9 cellular contexts compared by ENCODE assay signal in the genomic region with DNA sequence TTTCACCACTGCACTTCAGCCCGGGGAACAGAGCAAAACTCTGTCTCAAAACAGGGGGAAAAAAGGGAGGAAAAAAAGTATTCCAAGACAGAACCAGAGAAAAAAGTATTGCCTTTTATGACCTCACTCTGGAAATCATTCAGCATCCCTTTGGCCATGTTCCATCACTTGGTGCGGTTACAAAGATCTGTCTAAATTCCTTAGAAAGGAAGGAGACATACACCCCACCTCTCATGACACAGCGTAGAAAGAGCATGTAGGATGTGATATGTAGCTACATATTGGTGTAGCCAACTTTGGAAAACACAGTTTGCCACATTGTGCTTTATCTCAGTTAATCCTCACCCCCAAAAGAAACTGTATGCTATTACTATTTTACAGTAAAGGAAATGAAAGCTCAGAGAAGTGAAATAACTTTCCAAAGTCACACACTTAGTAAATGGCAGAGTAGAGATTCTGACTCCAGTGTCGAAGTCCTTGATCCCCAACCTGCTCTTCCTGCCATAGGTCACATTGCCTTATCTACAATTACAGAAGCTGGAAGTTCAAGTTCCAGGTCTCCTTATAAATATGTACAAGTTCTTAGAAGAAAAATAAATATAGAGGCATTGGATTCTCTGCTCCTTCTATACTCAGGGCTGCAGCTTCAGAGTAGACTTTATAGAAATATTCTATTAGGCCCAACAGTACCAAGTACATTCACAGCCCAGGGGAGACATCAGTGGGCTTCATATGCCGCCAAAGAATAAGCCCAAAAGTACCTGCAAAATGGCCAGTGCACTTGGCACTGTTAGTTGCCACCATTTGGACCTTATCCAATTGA.
DNase-seq lines count a peak whose midpoint lies in the region; ATAC-seq and TF ChIP-seq lines count a peak whose summit lies in the region.
"Had no signal": no experiment of that assay in that cellular context is flagged by ENCODE, and none has a peak within 500 bp of the region (broad histone marks: within the 10 kb centered on the region; RNA-seq: fewer than 3 reads in every experiment).

No MANE protein-coding gene starts in this region.

- TF ChIP-seq EP300 in ovary (IDR thresholded peaks at IDR 0.05), result no peak

- CTCF ChIA-PET in mammary epithelial cell (lab: Charles Lee; ENCODE audit: low non-redundant PET), result interaction anchor here (0.7 to 0.8 kb wide), 2 partner anchors 42 to 59 kb away, joined by 3 read pairs; no protein-coding TSS in a partner anchor

- in situ Hi-C loops in mammary epithelial cell (cut with MboI; ENCODE audit: low sequenced_read_pairs in 2 of 2), result loop anchor here (10.0 to 25.0 kb wide), 3 partner anchors 52 to 1385 kb away; no protein-coding TSS in a partner anchor

- 63% methylated on average over 5 of the region's 5 CpGs for WGBS in mammary epithelial cell (ENCODE audit: low coverage, missing lambda C conversion rate)
- WGBS in ovary, 3 donors, result 44 to 60% (median 58%) methylated on average over 5 of the region's 5 CpGs

- peak; percentile 20 for DNase-seq in M059J (ENCODE audit: low read depth)
- peak; percentile 80 for DNase-seq in fibroblast of pulmonary artery (ENCODE audit: low read depth)
- DNase-seq in skeletal muscle cell (ENCODE audit: low read depth), result peak; percentile 37
- DNase-seq in mammary epithelial cell, result no peak
- no peak for DNase-seq in ovary
- DNase-seq in OCI-M2 (lab: John Stamatoyannopoulos, UW; ENCODE audit: unreplicated experiment), result no peak
- DNase-seq in SKM-1 treated with dmso at 0.1 percent for 144 hours (lab: John Stamatoyannopoulos, UW; ENCODE audit: unreplicated experiment), result no peak
- DNase-seq: activated gamma-delta T cell had no signal

- H3K9me3 ChIP-seq in mammary epithelial cell (replicated peaks; ENCODE audit: insufficient read depth, low read length) (no peaks in the 10 kb centered on the region), ovary (no peaks in the 10 kb centered on the region)

- H2AFZ ChIP-seq in mammary epithelial cell (ENCODE audit: low read depth, low read length), result no peak overlapping the region

- no peak overlapping the region for H3K4me3 ChIP-seq in fibroblast of pulmonary artery (replicated peaks; ENCODE audit: low read depth, low read length)
- no peak overlapping the region for H3K4me3 ChIP-seq in skeletal muscle cell (ENCODE audit: low read depth, low read length)
- no peak overlapping the region for H3K4me3 ChIP-seq in mammary epithelial cell (replicated peaks in 1 of 3; ENCODE audit: insufficient read depth in 1 of 3, low read depth in 2 of 3, low read length in 3 of 3)
- H3K4me3 ChIP-seq in ovary, result no peak overlapping the region

- BruUV-seq in mammary epithelial cell (replicated peaks; lab: Mats Ljungman, UMichigan), result no TSS peak

- no peaks in the 10 kb centered on the region for H3K79me2 ChIP-seq in mammary epithelial cell (ENCODE audit: insufficient read depth, low read length)

- H3K4me1 ChIP-seq in mammary epithelial cell (ENCODE audit: insufficient read depth, low read length) (no peaks in the 10 kb centered on the region), ovary (ENCODE audit: insufficient read depth) (no peaks in the 10 kb centered on the region)

- H3K27me3 ChIP-seq in mammary epithelial cell (ENCODE audit: insufficient read depth, low read length) (no peaks in the 10 kb centered on the region), ovary (no peaks in the 10 kb centered on the region)

- no peak for TF ChIP-seq POLR2A in ovary (IDR thresholded peaks at IDR 0.05)

- H3K36me3 ChIP-seq in mammary epithelial cell (ENCODE audit: insufficient read depth, low read length) (no peaks in the 10 kb centered on the region), ovary (no peaks in the 10 kb centered on the region)

- dilution Hi-C loops in mammary epithelial cell (cut with HindIII; ENCODE audit: low sequenced_read_pairs), result no loop called here

- intact Hi-C loops in mammary epithelial cell (cut with micrococcal nuclease), result loop anchor here (1.0 to 5.0 kb wide), 10 partner anchors 23 to 667 kb away; no protein-coding TSS in a partner anchor
- intact Hi-C loops in ovary (cut with DNase I), result no loop called here

- no peak overlapping the region for H3K9ac ChIP-seq in mammary epithelial cell (ENCODE audit: insufficient read depth, low read length)

- no peak for TF ChIP-seq CTCF in fibroblast of pulmonary artery (IDR thresholded peaks at IDR 0.05; ENCODE audit: low read length, missing control alignments)
- no peak for TF ChIP-seq CTCF in mammary epithelial cell (conservative IDR thresholded peaks at IDR 0.05 in 1 of 2, IDR thresholded peaks at IDR 0.05 in 1 of 2; ENCODE audit: extremely low read depth in 1 of 2, insufficient read depth in 1 of 2, low read depth in 1 of 2, low read length in 2 of 2)
- peak in 1 of 3 donors; percentile 39 for TF ChIP-seq CTCF in ovary (IDR thresholded peaks at IDR 0.05)

- H3K27ac ChIP-seq in mammary epithelial cell (ENCODE audit: insufficient read depth, low read depth, low read length) (no peak overlapping the region), ovary (no peak overlapping the region)

- no peaks in the 10 kb centered on the region for H4K20me1 ChIP-seq in mammary epithelial cell (ENCODE audit: insufficient read depth, low read length)

- peak; percentile 14 for ATAC-seq in GM19351 (IDR thresholded peaks at IDR 0.05; ENCODE audit: unreplicated experiment)

- no peak overlapping the region for H3K4me2 ChIP-seq in mammary epithelial cell (ENCODE audit: insufficient read depth, low read depth, low read length)

Comparison
In these comparisons a context has a peak if more than half of its experiments do, and no peak if none do; other contexts are left out.
1. DNase-seq: peak in M059J (single experiment), fibroblast of pulmonary artery (single experiment) and skeletal muscle cell (single experiment); none in mammary epithelial cell (single experiment), ovary (0 of 5), OCI-M2 (single experiment) and SKM-1 treated with dmso at 0.1 percent for 144 hours (single experiment).